Comparison of ENCODE assay signal across 16 cellular contexts in the genomic region with DNA sequence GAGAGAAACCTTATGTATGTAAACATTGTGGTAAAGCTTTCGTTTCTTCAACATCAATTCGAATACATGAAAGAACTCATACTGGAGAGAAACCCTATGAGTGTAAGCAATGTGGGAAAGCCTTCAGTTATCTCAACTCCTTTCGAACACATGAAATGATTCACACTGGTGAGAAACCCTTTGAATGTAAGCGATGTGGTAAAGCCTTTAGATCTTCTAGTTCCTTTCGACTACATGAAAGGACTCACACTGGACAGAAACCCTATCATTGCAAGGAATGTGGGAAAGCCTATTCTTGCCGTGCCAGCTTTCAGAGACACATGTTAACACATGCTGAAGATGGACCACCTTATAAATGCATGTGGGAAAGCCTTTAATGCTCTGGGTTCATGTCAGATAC. TPM values are rescaled to one million over a fixed set of nuclear protein-coding genes. Genes with fewer than 3 reads are reported as not detected.
DNase-seq lines count a peak whose midpoint lies in the region; ATAC-seq, FAIRE-seq and TF ChIP-seq lines count a peak whose summit lies in the region.
"Had no signal": no experiment of that assay in that cellular context is flagged by ENCODE, and none has a peak within 500 bp of the region (broad histone marks: within the 10 kb centered on the region; RNA-seq: fewer than 3 reads in every experiment).

No MANE protein-coding gene starts in this region.

- H2AFZ ChIP-seq in HepG2 (ENCODE audit: low read length): no peak overlapping the region
- no peak overlapping the region for H2AFZ ChIP-seq in GM12878 (ENCODE audit: control insufficient read depth, low read depth, low read length)
- H2AFZ ChIP-seq in mesenchymal stem cell (ENCODE audit: low read depth, low read length): no peak overlapping the region
- H2AFZ ChIP-seq: GM23338 had no signal

- no peak for TF ChIP-seq RAD21 in liver (IDR thresholded peaks at IDR 0.05)
- no peak for TF ChIP-seq RAD21 in HepG2 (CRISPR knock-in tag; IDR thresholded peaks at IDR 0.05)
- TF ChIP-seq RAD21 in GM12878 (IDR thresholded peaks at IDR 0.05; ENCODE audit: insufficient read depth, low read depth, low read length): no peak

- H3K27ac ChIP-seq in liver (ENCODE audit: low read depth in 1 of 2, low read length in 2 of 2): no peak overlapping the region
- no peak overlapping the region for H3K27ac ChIP-seq in HepG2 (ENCODE audit: extremely low read length, insufficient read depth, low read length)
- no peak overlapping the region for H3K27ac ChIP-seq in GM12878 (ENCODE audit: control insufficient read depth, insufficient read depth)
- H3K27ac ChIP-seq in mesenchymal stem cell (ENCODE audit: low read length, poor library complexity, severe bottlenecking): no peak overlapping the region
- H3K27ac ChIP-seq in colonic mucosa: no peak overlapping the region
- H3K27ac ChIP-seq: C4-2B had no signal

- TF ChIP-seq CTCF in liver (IDR thresholded peaks at IDR 0.05; ENCODE audit: low read depth, low read length, missing input control): no peak
- TF ChIP-seq CTCF in HepG2 (CRISPR knock-in tag; IDR thresholded peaks at IDR 0.05): no peak
- TF ChIP-seq CTCF in GM12878 (IDR thresholded peaks at IDR 0.05 in 2 of 3, conservative IDR thresholded peaks at IDR 0.05 in 1 of 3; ENCODE audit: control insufficient read depth in 2 of 3, extremely low read depth in 1 of 3, insufficient read depth in 1 of 3, low read depth in 3 of 3, low read length in 3 of 3): no peak
- no peak for TF ChIP-seq CTCF in colonic mucosa (IDR thresholded peaks at IDR 0.05)

- H4K8ac ChIP-seq in mesenchymal stem cell (ENCODE audit: low read length): no peak overlapping the region

- H4K20me1 ChIP-seq in HepG2 (ENCODE audit: insufficient read depth, low read length) (no peaks in the 10 kb centered on the region), GM12878 (ENCODE audit: control insufficient read depth, insufficient read depth) (no peaks in the 10 kb centered on the region)

- no TSS peak for BruUV-seq in HepG2 (replicated peaks; lab: Mats Ljungman, UMichigan)
- BruUV-seq in GM12878 (replicated peaks; lab: Mats Ljungman, UMichigan): TSS peak; percentile 46

- CTCF ChIA-PET in HepG2 (lab: Yijun Ruan, JAX; ENCODE audit: low intra/inter-chr PET ratio, low total read pairs): no interaction called here
- CTCF ChIA-PET in GM12878 (lab: Yijun Ruan, JAX): interaction anchor here (0.6 kb wide), 1 partner anchor 277 kb away, joined by 3 read pairs; no protein-coding TSS in a partner anchor

- no peak overlapping the region for H4K91ac ChIP-seq in mesenchymal stem cell (ENCODE audit: low read length)

- no peak for FAIRE-seq in HepG2 (lab: Jason Lieb, UNC)
- no peak for FAIRE-seq in GM12878 (lab: Jason Lieb, UNC)

- no peak overlapping the region for H2BK15ac ChIP-seq in mesenchymal stem cell (ENCODE audit: low read depth, poor library complexity, severe bottlenecking)

- TF ChIP-seq POLR2A in HepG2 (IDR thresholded peaks at IDR 0.05; ENCODE audit: insufficient read depth in 1 of 2, low read depth in 2 of 2, low read length in 2 of 2) (no peak), GM12878 (IDR thresholded peaks at IDR 0.05; ENCODE audit: low read depth, low read length) (no peak)

- H3K18ac ChIP-seq in mesenchymal stem cell (ENCODE audit: low read depth in 1 of 2, low read length in 2 of 2): no peak overlapping the region

- H2BK120ac ChIP-seq in mesenchymal stem cell (ENCODE audit: low read depth, low read length): no peak overlapping the region

- in situ Hi-C loops in HepG2 (cut with HindIII; ENCODE audit: extremely low pct_ligation_motif_present, low pct_unique_long_range_greater_than_20kb): no loop called here
- in situ Hi-C loops in GM12878 (cut with MboI): no loop called here

- no peak overlapping the region for H2BK12ac ChIP-seq in mesenchymal stem cell (ENCODE audit: low read length in 2 of 2)

- intact Hi-C loops in HepG2 (cut with micrococcal nuclease; ENCODE audit: unreplicated experiment): no loop called here
- intact Hi-C loops in GM12878 (cut with micrococcal nuclease; ENCODE audit: unreplicated experiment): no loop called here
- intact Hi-C loops in colonic mucosa (cut with DNase I): no loop called here

- ATAC-seq in HepG2 (no peak), GM12878 (no peak), HG03571 (IDR thresholded peaks at IDR 0.05; ENCODE audit: unreplicated experiment) (no peak)
- ATAC-seq: GM23338 had no signal

- SMC1A ChIA-PET in GM12878 (lab: Charles Lee; ENCODE audit: uncharacterized antibody, unreplicated experiment): no interaction called here

- 98% methylated on average over 6 of the region's 6 CpGs for WGBS in liver
- 96% methylated on average over 6 of the region's 6 CpGs for WGBS in HepG2 (ENCODE audit: low lambda C conversion rate)
- WGBS in GM12878 (ENCODE audit: insufficient coverage, insufficient replicate concordance, low lambda C conversion rate, missing lambda C conversion rate): 100% methylated on average over 6 of the region's 6 CpGs
- WGBS in mesenchymal stem cell: 98% methylated on average over 6 of the region's 6 CpGs

- H3K27me3 ChIP-seq in liver (ENCODE audit: control insufficient read depth in 4 of 4, insufficient read depth in 4 of 4, low read length in 3 of 4) (no peaks in the 10 kb centered on the region), HepG2 (ENCODE audit: control insufficient read depth in 1 of 2, insufficient read depth in 2 of 2, low read length in 2 of 2) (no peaks in the 10 kb centered on the region; a peak in 1 of 5 replicates), GM12878 (replicated peaks in 1 of 2; ENCODE audit: control insufficient read depth in 2 of 2, insufficient read depth in 2 of 2, low read length in 1 of 2) (no peaks in the 10 kb centered on the region), mesenchymal stem cell (ENCODE audit: control insufficient read depth in 1 of 2, insufficient read depth in 1 of 2, low read length in 2 of 2) (no peaks in the 10 kb centered on the region), colonic mucosa (no peaks in the 10 kb centered on the region)

- H3K36me3 ChIP-seq in liver (ENCODE audit: control insufficient read depth in 4 of 4, insufficient read depth in 3 of 4, low read depth in 1 of 4, low read length in 3 of 4): peaks cover 7 to 66% (median 57%) of the 10 kb centered on the region in 4 donors
- H3K36me3 ChIP-seq in HepG2 (replicated peaks in 1 of 2; ENCODE audit: control insufficient read depth in 1 of 2, insufficient read depth in 2 of 2, low read length in 2 of 2): peaks cover 12 to 48% of the 10 kb centered on the region in 2 experiments
- peaks cover 13 to 26% of the 10 kb centered on the region in 2 experiments for H3K36me3 ChIP-seq in GM12878 (ENCODE audit: control insufficient read depth in 2 of 2, insufficient read depth in 2 of 2, low read length in 1 of 2)
- peaks cover 45 to 84% of the 10 kb centered on the region in 2 experiments for H3K36me3 ChIP-seq in mesenchymal stem cell (ENCODE audit: control insufficient read depth in 1 of 2, insufficient read depth in 2 of 2, low read depth in 1 of 2, low read length in 2 of 2)
- H3K36me3 ChIP-seq in colonic mucosa: peaks cover 17% of the 10 kb centered on the region

- no peaks in the 10 kb centered on the region for H3K4me1 ChIP-seq in liver (ENCODE audit: control insufficient read depth in 4 of 4, insufficient read depth in 4 of 4, low read length in 3 of 4)
- peaks cover 1% of the 10 kb centered on the region for H3K4me1 ChIP-seq in HepG2 (ENCODE audit: insufficient read depth, low read length)
- no peaks in the 10 kb centered on the region for H3K4me1 ChIP-seq in GM12878 (ENCODE audit: control insufficient read depth, insufficient read depth, low read length)
- H3K4me1 ChIP-seq in mesenchymal stem cell (ENCODE audit: control insufficient read depth, insufficient read depth, low read depth, low read length): no peaks in the 10 kb centered on the region
- no peaks in the 10 kb centered on the region for H3K4me1 ChIP-seq in colonic mucosa

- no peak overlapping the region for H3K23ac ChIP-seq in mesenchymal stem cell (ENCODE audit: low read length in 2 of 2)

- peaks cover 31% of the 10 kb centered on the region for H3K79me1 ChIP-seq in mesenchymal stem cell (replicated peaks; ENCODE audit: low read length, poor library complexity, severe bottlenecking)

- H3K4me3 ChIP-seq in liver (ENCODE audit: low read depth in 1 of 3, low read length in 3 of 3) (peak overlapping the region in 2 of 3 donors; percentile 28 to 70), HepG2 (replicated peaks in 1 of 3; ENCODE audit: insufficient read depth in 1 of 3, low read depth in 2 of 3, low read length in 3 of 3) (no peak overlapping the region), GM12878 (no peak overlapping the region), mesenchymal stem cell (ENCODE audit: insufficient read depth in 1 of 2, low read depth in 1 of 2, low read length in 2 of 2) (peak overlapping the region in 1 of 2 experiments; percentile 46), colonic mucosa (no peak overlapping the region)
- H3K4me3 ChIP-seq: GM23338 had no signal

- no peak overlapping the region for H2BK5ac ChIP-seq in mesenchymal stem cell (ENCODE audit: low read depth, low read length, poor library complexity, severe bottlenecking)

- H3K79me2 ChIP-seq in HepG2 (ENCODE audit: insufficient read depth, low read length) (no peaks in the 10 kb centered on the region), GM12878 (ENCODE audit: control insufficient read depth, insufficient read depth, low read length) (peaks cover 1% of the 10 kb centered on the region; the same call in 1 of the 2 replicates)

- no peak overlapping the region for H2AK5ac ChIP-seq in mesenchymal stem cell (ENCODE audit: low read length, severe bottlenecking)

- RAD21 ChIA-PET in GM12878 (lab: Charles Lee; ENCODE audit: unreplicated experiment): no interaction called here

- no peak for TF ChIP-seq EP300 in HepG2 (IDR thresholded peaks at IDR 0.05; ENCODE audit: low read depth in 2 of 2, low read length in 2 of 2)
- no peak for TF ChIP-seq EP300 in HepG2 (CRISPR knock-in tag; IDR thresholded peaks at IDR 0.05; ENCODE audit: borderline replicate concordance)
- TF ChIP-seq EP300 in GM12878 (IDR thresholded peaks at IDR 0.05; ENCODE audit: borderline replicate concordance in 1 of 2, control insufficient read depth in 1 of 2, low read depth in 2 of 2, low read length in 2 of 2): no peak

- no peak for DNase-seq in HepG2 (ENCODE audit: low spot score)
- no peak for DNase-seq in GM12878 (ENCODE audit: low read depth, low spot score)
- DNase-seq in mesenchymal stem cell: peak; percentile 20
- no peak for DNase-seq in colonic mucosa
- no peak for DNase-seq in amniotic stem cell (lab: John Stamatoyannopoulos, UW)
- DNase-seq in iPS-NIHi7 (ENCODE audit: extremely low spot score): no peak
- DNase-seq: HFFc6; Kasumi-1; NCI-H1417 treated with DMSO at 0.1 percent for 48 hours; NCI-H2029; NCI-H524; NK-92 treated with Interleukin-12 subunit alpha and Interleukin-12 subunit beta, amount 100 ng/mL, for 24 hours had no signal

- POLR2A ChIA-PET in HepG2 (lab: Yijun Ruan, JAX) (no interaction called here), GM12878 (lab: Charles Lee) (no interaction called here)

- H3K9me3 ChIP-seq in liver (ENCODE audit: control insufficient read depth in 4 of 4, low read length in 3 of 4) (peaks cover 45 to 84% (median 66%) of the 10 kb centered on the region in 4 donors), HepG2 (ENCODE audit: low read length) (peaks cover 40% of the 10 kb centered on the region), GM12878 (replicated peaks; ENCODE audit: control insufficient read depth, insufficient read depth, low read length) (peaks cover 62% of the 10 kb centered on the region), mesenchymal stem cell (ENCODE audit: control insufficient read depth, low read length) (peaks cover 97% of the 10 kb centered on the region), colonic mucosa (peaks cover 5% of the 10 kb centered on the region)

- H3K14ac ChIP-seq in mesenchymal stem cell (ENCODE audit: low read length in 2 of 2): no peak overlapping the region

- H3K4ac ChIP-seq in mesenchymal stem cell (ENCODE audit: low read depth in 1 of 2, low read length in 2 of 2): no peak overlapping the region

- H3K4me2 ChIP-seq in HepG2 (ENCODE audit: low read depth, low read length) (no peak overlapping the region), GM12878 (ENCODE audit: control insufficient read depth, insufficient read depth) (no peak overlapping the region), mesenchymal stem cell (ENCODE audit: low read length, poor library complexity, severe bottlenecking) (no peak overlapping the region)
- H3K4me2 ChIP-seq: GM23338 had no signal

- H3K9ac ChIP-seq in liver (ENCODE audit: low read depth in 1 of 2, low read length in 2 of 2) (no peak overlapping the region), HepG2 (ENCODE audit: insufficient read depth, low read depth, low read length) (no peak overlapping the region), GM12878 (ENCODE audit: control insufficient read depth, insufficient read depth, low read length) (no peak overlapping the region), mesenchymal stem cell (ENCODE audit: low read length) (no peak overlapping the region), colonic mucosa (ENCODE audit: low read depth in 2 of 2, low read length in 2 of 2) (no peak overlapping the region)

RNA-seq across cellular contexts. Expression of a gene that starts 24.7 kb away (rescaled TPM):
- total RNA-seq in liver: 1 to 10 TPM; 4.5 to 5.8 TPM
- 1 to 10 TPM in 1 of 2 donors, under 1 TPM in 1; 0.92 to 2.1 TPM for polyA plus RNA-seq in liver
- 10.2 and 16.6 TPM in 2 replicates for total RNA-seq in HepG2 (2016; rRNA removed; fragmentation: Illumina TruSeq; extraction: Trizol)
- total RNA-seq in HepG2 (2016; cell fraction: cytosol; rRNA removed; fragmentation: Illumina TruSeq; extraction: Trizol; ENCODE audit: low read depth): 0.91 and 1.9 TPM in 2 replicates
- 9.2 and 18.5 TPM in 2 replicates for total RNA-seq in HepG2 (2016; cell fraction: insoluble cytoplasmic fraction; rRNA removed; fragmentation: Illumina TruSeq; extraction: Trizol)
- 4.5 and 5.0 TPM in 2 replicates for total RNA-seq in HepG2 (2016; cell fraction: membrane; rRNA removed; fragmentation: Illumina TruSeq; extraction: Trizol)
- 8.1 and 11.9 TPM in 2 replicates for total RNA-seq in HepG2 (2016; cell fraction: nucleus; rRNA removed; fragmentation: Illumina TruSeq; extraction: Trizol)
- 1.8 and 2.5 TPM in 2 replicates for polyA plus RNA-seq in HepG2 (2011; rRNA removed)
- polyA plus RNA-seq in HepG2 (2011; cell fraction: cytosol; rRNA removed): 0.97 and 1.4 TPM in 2 replicates
- polyA plus RNA-seq in HepG2 (2011; cell fraction: nucleus; rRNA removed): 1.2 and 1.5 TPM in 2 replicates
- polyA plus RNA-seq in HepG2 (2012): 2.4 and 4.4 TPM in 2 replicates
- polyA plus RNA-seq in HepG2 (2016; cell fraction: cytosol; fragmentation: Illumina TruSeq; extraction: Trizol; ENCODE audit: low read depth): 0.11 and 0.18 TPM in 2 replicates
- polyA plus RNA-seq in HepG2 (2016; cell fraction: insoluble cytoplasmic fraction; fragmentation: Illumina TruSeq; extraction: Trizol; ENCODE audit: low read depth): 6.4 and 8.7 TPM in 2 replicates
- polyA plus RNA-seq in HepG2 (2016; cell fraction: membrane; fragmentation: Illumina TruSeq; extraction: Trizol; ENCODE audit: low read depth): 0.77 and 0.81 TPM in 2 replicates
- 7.5 and 9.6 TPM in 2 replicates for polyA plus RNA-seq in HepG2 (2016; cell fraction: nucleus; fragmentation: Illumina TruSeq; extraction: Trizol; ENCODE audit: insufficient read depth, low read depth)
- polyA minus RNA-seq in HepG2 (2011; rRNA and poly(A)+ RNA removed; ENCODE audit: low replicate concordance): 1.7 and 2.6 TPM in 2 replicates
- polyA minus RNA-seq in HepG2 (2011; cell fraction: cytosol; rRNA and poly(A)+ RNA removed): 4.0 and 4.6 TPM in 2 replicates
- polyA minus RNA-seq in HepG2 (2011; cell fraction: nucleus; rRNA and poly(A)+ RNA removed): 12.9 and 13.3 TPM in 2 replicates
- total RNA-seq in GM12878 (2013; cell fraction: nucleolus; rRNA removed): 43.0 and 44.1 TPM in 2 replicates
- total RNA-seq in GM12878 (2014; rRNA removed): 7.4 and 7.8 TPM in 2 replicates
- total RNA-seq in GM12878 (2014; rRNA removed; fragmentation: Illumina TruSeq; extraction: Trizol): 7.7 and 8.8 TPM in 2 replicates
- 4.9 and 6.6 TPM in 2 replicates for total RNA-seq in GM12878 (2021)
- 3.9 TPM for polyA plus RNA-seq in GM12878 (2011; ENCODE audit: low read depth)
- 7.1 and 11.4 TPM in 2 replicates for polyA plus RNA-seq in GM12878 (2011; rRNA removed)
- 2.6 and 3.1 TPM in 2 replicates for polyA plus RNA-seq in GM12878 (2011; cell fraction: cytosol; rRNA removed)
- polyA plus RNA-seq in GM12878 (2011; cell fraction: nucleus; rRNA removed): 3.8 and 4.2 TPM in 2 replicates
- polyA plus RNA-seq in GM12878 (2012): 6.5 and 8.4 TPM in 2 replicates
- polyA plus RNA-seq in GM12878 (2014; fragmentation: Illumina TruSeq; extraction: Trizol): 6.6 and 8.0 TPM in 2 replicates
- polyA plus RNA-seq in GM12878 (2014; fragmentation: Nextera tagmentation; extraction: Ambion mirVana): 1 to 10 TPM; 2.8 to 3.1 TPM
- 2.9 and 5.0 TPM in 2 replicates for polyA plus RNA-seq in GM12878 (2014; rRNA removed)
- 1 to 10 TPM; 6.7 to 7.7 TPM for polyA plus RNA-seq in GM12878 (2016; fragmentation: Nextera tagmentation; extraction: Ambion mirVana)
- polyA minus RNA-seq in GM12878 (2011; rRNA and poly(A)+ RNA removed): 7.3 and 10.3 TPM in 2 replicates
- 2.8 and 5.1 TPM in 2 replicates for polyA minus RNA-seq in GM12878 (2011; cell fraction: cytosol; rRNA and poly(A)+ RNA removed)
- polyA minus RNA-seq in GM12878 (2011; cell fraction: nucleus; rRNA and poly(A)+ RNA removed): 6.0 and 8.6 TPM in 2 replicates
- 2.3 TPM for polyA plus RNA-seq in mesenchymal stem cell (2013, experiment 1 of 2)
- polyA plus RNA-seq in mesenchymal stem cell (2013, experiment 2 of 2): 2.7 TPM
- 1 to 10 TPM; 4.6 to 7.1 TPM for total RNA-seq in colonic mucosa

RNA-seq across cellular contexts. Expression of a gene that starts 31.1 kb away (rescaled TPM):
- 1 to 10 TPM; 2.5 to 3.8 TPM for total RNA-seq in liver
- under 1 TPM in 1 of 2 donors, not detected in 1; 0.20 TPM for polyA plus RNA-seq in liver
- 12.2 and 17.7 TPM in 2 replicates for total RNA-seq in HepG2 (2016; rRNA removed; fragmentation: Illumina TruSeq; extraction: Trizol)
- 4.0 and 5.6 TPM in 2 replicates for total RNA-seq in HepG2 (2016; cell fraction: cytosol; rRNA removed; fragmentation: Illumina TruSeq; extraction: Trizol; ENCODE audit: low read depth)
- 12.8 and 16.1 TPM in 2 replicates for total RNA-seq in HepG2 (2016; cell fraction: insoluble cytoplasmic fraction; rRNA removed; fragmentation: Illumina TruSeq; extraction: Trizol)
- 8.5 and 10.2 TPM in 2 replicates for total RNA-seq in HepG2 (2016; cell fraction: membrane; rRNA removed; fragmentation: Illumina TruSeq; extraction: Trizol)
- total RNA-seq in HepG2 (2016; cell fraction: nucleus; rRNA removed; fragmentation: Illumina TruSeq; extraction: Trizol): 11.3 and 11.7 TPM in 2 replicates
- 1.7 and 1.8 TPM in 2 replicates for polyA plus RNA-seq in HepG2 (2011; rRNA removed)
- polyA plus RNA-seq in HepG2 (2011; cell fraction: cytosol; rRNA removed): 0.75 and 1.1 TPM in 2 replicates
- polyA plus RNA-seq in HepG2 (2011; cell fraction: nucleus; rRNA removed): 0.80 and 1.6 TPM in 2 replicates
- polyA plus RNA-seq in HepG2 (2012): 0.97 and 2.8 TPM in 2 replicates
- polyA plus RNA-seq in HepG2 (2016; cell fraction: cytosol; fragmentation: Illumina TruSeq; extraction: Trizol; ENCODE audit: low read depth): 0.83 and 0.84 TPM in 2 replicates
- polyA plus RNA-seq in HepG2 (2016; cell fraction: insoluble cytoplasmic fraction; fragmentation: Illumina TruSeq; extraction: Trizol; ENCODE audit: low read depth): 4.9 and 5.1 TPM in 2 replicates
- polyA plus RNA-seq in HepG2 (2016; cell fraction: membrane; fragmentation: Illumina TruSeq; extraction: Trizol; ENCODE audit: low read depth): 0.44 and 2.1 TPM in 2 replicates
- 6.4 and 8.2 TPM in 2 replicates for polyA plus RNA-seq in HepG2 (2016; cell fraction: nucleus; fragmentation: Illumina TruSeq; extraction: Trizol; ENCODE audit: insufficient read depth, low read depth)
- 2.5 TPM in 1 of 2 replicates, not detected in the other for polyA minus RNA-seq in HepG2 (2011; rRNA and poly(A)+ RNA removed; ENCODE audit: low replicate concordance)
- polyA minus RNA-seq in HepG2 (2011; cell fraction: cytosol; rRNA and poly(A)+ RNA removed): 4.0 and 5.1 TPM in 2 replicates
- polyA minus RNA-seq in HepG2 (2011; cell fraction: nucleus; rRNA and poly(A)+ RNA removed): 6.4 and 11.6 TPM in 2 replicates
- 8.4 and 9.2 TPM in 2 replicates for total RNA-seq in GM12878 (2013; cell fraction: nucleolus; rRNA removed)
- total RNA-seq in GM12878 (2014; rRNA removed): 2.9 and 4.3 TPM in 2 replicates
- 5.0 and 5.8 TPM in 2 replicates for total RNA-seq in GM12878 (2014; rRNA removed; fragmentation: Illumina TruSeq; extraction: Trizol)
- 3.1 and 3.3 TPM in 2 replicates for total RNA-seq in GM12878 (2021)
- polyA plus RNA-seq in GM12878 (2011; ENCODE audit: low read depth): 3.5 TPM
- 1.8 and 2.2 TPM in 2 replicates for polyA plus RNA-seq in GM12878 (2011; rRNA removed)
- polyA plus RNA-seq in GM12878 (2011; cell fraction: cytosol; rRNA removed): 0.57 and 0.78 TPM in 2 replicates
- 1.1 and 1.2 TPM in 2 replicates for polyA plus RNA-seq in GM12878 (2011; cell fraction: nucleus; rRNA removed)
- 2.1 and 4.8 TPM in 2 replicates for polyA plus RNA-seq in GM12878 (2012)
- polyA plus RNA-seq in GM12878 (2014; fragmentation: Illumina TruSeq; extraction: Trizol): 0.79 and 1.4 TPM in 2 replicates
- polyA plus RNA-seq in GM12878 (2014; fragmentation: Nextera tagmentation; extraction: Ambion mirVana): under 1 TPM; 0.62 to 0.64 TPM
- polyA plus RNA-seq in GM12878 (2014; rRNA removed): 1.1 TPM in 2 replicates
- under 1 TPM; 0.52 to 0.77 TPM for polyA plus RNA-seq in GM12878 (2016; fragmentation: Nextera tagmentation; extraction: Ambion mirVana)
- polyA minus RNA-seq in GM12878 (2011; rRNA and poly(A)+ RNA removed): 3.7 and 4.8 TPM in 2 replicates
- 1.5 and 1.7 TPM in 2 replicates for polyA minus RNA-seq in GM12878 (2011; cell fraction: cytosol; rRNA and poly(A)+ RNA removed)
- polyA minus RNA-seq in GM12878 (2011; cell fraction: nucleus; rRNA and poly(A)+ RNA removed): 1.2 and 2.1 TPM in 2 replicates
- 2.9 TPM for polyA plus RNA-seq in mesenchymal stem cell (2013, experiment 1 of 2)
- polyA plus RNA-seq in mesenchymal stem cell (2013, experiment 2 of 2): 2.9 TPM
- 1 to 10 TPM; 2.0 to 4.6 TPM for total RNA-seq in colonic mucosa

RNA-seq across cellular contexts. Expression of a gene that starts 47.5 kb away (rescaled TPM):
- total RNA-seq in liver (1 to 10 TPM; 1.2 to 1.8 TPM), HepG2 (2016; rRNA removed; fragmentation: Illumina TruSeq; extraction: Trizol) (8.0 and 9.7 TPM in 2 replicates), GM12878 (2014; rRNA removed) (2.3 and 3.8 TPM in 2 replicates), GM12878 (2014; rRNA removed; fragmentation: Illumina TruSeq; extraction: Trizol) (4.9 and 5.1 TPM in 2 replicates), GM12878 (2021) (1.5 and 2.5 TPM in 2 replicates), colonic mucosa (1 to 10 TPM; 3.4 to 4.8 TPM)
- polyA plus RNA-seq in liver (1 to 10 TPM in 1 of 2 donors, under 1 TPM in 1; 0.13 to 1.0 TPM), HepG2 (2011; rRNA removed) (1.6 and 2.1 TPM in 2 replicates), GM12878 (2011; rRNA removed) (4.5 and 5.0 TPM in 2 replicates), GM12878 (2014; fragmentation: Illumina TruSeq; extraction: Trizol) (2.4 and 2.5 TPM in 2 replicates), GM12878 (2014; fragmentation: Nextera tagmentation; extraction: Ambion mirVana) (1 to 10 TPM; 2.5 to 2.8 TPM), GM12878 (2014; rRNA removed) (1.4 and 2.0 TPM in 2 replicates), GM12878 (2016; fragmentation: Nextera tagmentation; extraction: Ambion mirVana) (1 to 10 TPM; 2.9 TPM)
- total RNA-seq in HepG2 (2016; cell fraction: cytosol; rRNA removed; fragmentation: Illumina TruSeq; extraction: Trizol; ENCODE audit: low read depth): 2.7 and 3.1 TPM in 2 replicates
- 5.1 and 6.9 TPM in 2 replicates for total RNA-seq in HepG2 (2016; cell fraction: insoluble cytoplasmic fraction; rRNA removed; fragmentation: Illumina TruSeq; extraction: Trizol)
- total RNA-seq in HepG2 (2016; cell fraction: membrane; rRNA removed; fragmentation: Illumina TruSeq; extraction: Trizol): 3.9 and 4.1 TPM in 2 replicates
- total RNA-seq in HepG2 (2016; cell fraction: nucleus; rRNA removed; fragmentation: Illumina TruSeq; extraction: Trizol): 8.4 and 11.2 TPM in 2 replicates
- 0.81 and 1.1 TPM in 2 replicates for polyA plus RNA-seq in HepG2 (2011; cell fraction: cytosol; rRNA removed)
- polyA plus RNA-seq in HepG2 (2011; cell fraction: nucleus; rRNA removed): 1.2 and 2.1 TPM in 2 replicates
- polyA plus RNA-seq in HepG2 (2012): 0.87 and 2.7 TPM in 2 replicates
- 1.1 and 1.2 TPM in 2 replicates for polyA plus RNA-seq in HepG2 (2016; cell fraction: cytosol; fragmentation: Illumina TruSeq; extraction: Trizol; ENCODE audit: low read depth)
- polyA plus RNA-seq in HepG2 (2016; cell fraction: insoluble cytoplasmic fraction; fragmentation: Illumina TruSeq; extraction: Trizol; ENCODE audit: low read depth): 3.1 and 3.2 TPM in 2 replicates
- 0.98 and 1.8 TPM in 2 replicates for polyA plus RNA-seq in HepG2 (2016; cell fraction: membrane; fragmentation: Illumina TruSeq; extraction: Trizol; ENCODE audit: low read depth)
- 1.9 and 6.8 TPM in 2 replicates for polyA plus RNA-seq in HepG2 (2016; cell fraction: nucleus; fragmentation: Illumina TruSeq; extraction: Trizol; ENCODE audit: insufficient read depth, low read depth)
- 0.44 and 2.9 TPM in 2 replicates for polyA minus RNA-seq in HepG2 (2011; rRNA and poly(A)+ RNA removed; ENCODE audit: low replicate concordance)
- polyA minus RNA-seq in HepG2 (2011; cell fraction: cytosol; rRNA and poly(A)+ RNA removed): 3.0 and 3.2 TPM in 2 replicates
- polyA minus RNA-seq in HepG2 (2011; cell fraction: nucleus; rRNA and poly(A)+ RNA removed): 5.0 and 6.2 TPM in 2 replicates
- 19.3 and 20.3 TPM in 2 replicates for total RNA-seq in GM12878 (2013; cell fraction: nucleolus; rRNA removed)
- polyA plus RNA-seq in GM12878 (2011; ENCODE audit: low read depth): 1.5 TPM
- polyA plus RNA-seq in GM12878 (2011; cell fraction: cytosol; rRNA removed): 1.8 and 2.1 TPM in 2 replicates
- 3.5 and 4.0 TPM in 2 replicates for polyA plus RNA-seq in GM12878 (2011; cell fraction: nucleus; rRNA removed)
- polyA plus RNA-seq in GM12878 (2012): 2.6 and 3.9 TPM in 2 replicates
- polyA minus RNA-seq in GM12878 (2011; rRNA and poly(A)+ RNA removed): 4.3 and 6.5 TPM in 2 replicates
- polyA minus RNA-seq in GM12878 (2011; cell fraction: cytosol; rRNA and poly(A)+ RNA removed): 1.1 and 4.5 TPM in 2 replicates
- polyA minus RNA-seq in GM12878 (2011; cell fraction: nucleus; rRNA and poly(A)+ RNA removed): 6.2 and 7.2 TPM in 2 replicates
- 3.8 TPM for polyA plus RNA-seq in mesenchymal stem cell (2013, experiment 1 of 2)
- 3.7 TPM for polyA plus RNA-seq in mesenchymal stem cell (2013, experiment 2 of 2)

Comparison
In these comparisons a context has a peak if more than half of its experiments do, and no peak if none do; other contexts are left out.
1. H3K4me3 ChIP-seq: peak in liver (2 of 3); none in HepG2 (0 of 3), GM12878 (single experiment) and colonic mucosa (single experiment).